Comparison of ENCODE assay signal across 1 cellular context in the genomic region with DNA sequence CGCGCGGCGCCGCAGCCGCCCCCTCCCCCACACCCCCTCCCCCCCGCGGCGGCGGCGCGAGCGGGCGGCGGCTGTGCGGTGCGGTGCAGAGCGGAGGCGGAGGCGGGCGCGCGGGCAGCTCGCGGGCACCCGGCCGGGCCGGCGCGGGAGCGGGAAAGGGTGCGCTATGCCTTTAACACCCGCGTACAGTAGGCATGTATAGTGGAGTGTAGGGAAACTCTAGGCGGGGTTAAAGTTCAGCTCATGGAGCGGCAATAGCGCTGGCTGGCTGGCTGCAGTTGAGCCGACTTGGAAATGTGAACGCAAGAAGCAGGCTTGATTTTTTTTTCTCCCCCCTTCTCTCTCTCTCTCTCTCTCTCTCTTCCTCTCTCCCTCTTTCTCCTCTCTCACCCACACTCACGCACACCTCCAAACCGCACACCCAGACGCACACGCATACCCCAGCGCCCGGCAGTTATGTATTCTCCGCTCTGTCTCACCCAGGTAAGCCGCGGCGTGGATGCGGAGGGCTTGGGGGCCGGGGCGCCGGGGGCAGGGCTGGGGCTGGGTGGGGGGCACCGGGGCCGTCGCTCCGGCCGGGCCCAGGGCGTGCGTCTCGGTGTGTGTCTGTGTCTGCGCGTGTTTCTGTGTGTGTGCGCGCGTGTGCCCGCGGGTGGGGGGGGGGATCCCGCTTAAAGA.
A peak's percentile ranks its signal among the peaks of the same experiment; 100 is the strongest.
TF ChIP-seq lines count a peak whose summit lies in the region.

A gene (plus strand): TSS at position 226 of the 678 bp plus-strand sequence.

TF ChIP-seq in HepG2, 621 proteins besides CTCF, POLR2A, EP300 and RAD21 (continued from another document and continues in another):
- TF ChIP-seq, protein P1, sequence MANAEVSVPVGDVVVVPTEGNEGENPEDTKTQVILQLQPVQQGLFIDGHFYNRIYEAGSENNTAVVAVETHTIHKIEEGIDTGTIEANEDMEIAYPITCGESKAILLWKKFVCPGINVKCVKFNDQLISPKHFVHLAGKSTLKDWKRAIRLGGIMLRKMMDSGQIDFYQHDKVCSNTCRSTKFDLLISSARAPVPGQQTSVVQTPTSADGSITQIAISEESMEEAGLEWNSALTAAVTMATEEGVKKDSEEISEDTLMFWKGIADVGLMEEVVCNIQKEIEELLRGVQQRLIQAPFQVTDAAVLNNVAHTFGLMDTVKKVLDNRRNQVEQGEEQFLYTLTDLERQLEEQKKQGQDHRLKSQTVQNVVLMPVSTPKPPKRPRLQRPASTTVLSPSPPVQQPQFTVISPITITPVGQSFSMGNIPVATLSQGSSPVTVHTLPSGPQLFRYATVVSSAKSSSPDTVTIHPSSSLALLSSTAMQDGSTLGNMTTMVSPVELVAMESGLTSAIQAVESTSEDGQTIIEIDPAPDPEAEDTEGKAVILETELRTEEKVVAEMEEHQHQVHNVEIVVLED (CRISPR knock-in tag; IDR thresholded peaks at IDR 0.05; ENCODE audit: borderline replicate concordance), result no peak
- TF ChIP-seq, protein P2, sequence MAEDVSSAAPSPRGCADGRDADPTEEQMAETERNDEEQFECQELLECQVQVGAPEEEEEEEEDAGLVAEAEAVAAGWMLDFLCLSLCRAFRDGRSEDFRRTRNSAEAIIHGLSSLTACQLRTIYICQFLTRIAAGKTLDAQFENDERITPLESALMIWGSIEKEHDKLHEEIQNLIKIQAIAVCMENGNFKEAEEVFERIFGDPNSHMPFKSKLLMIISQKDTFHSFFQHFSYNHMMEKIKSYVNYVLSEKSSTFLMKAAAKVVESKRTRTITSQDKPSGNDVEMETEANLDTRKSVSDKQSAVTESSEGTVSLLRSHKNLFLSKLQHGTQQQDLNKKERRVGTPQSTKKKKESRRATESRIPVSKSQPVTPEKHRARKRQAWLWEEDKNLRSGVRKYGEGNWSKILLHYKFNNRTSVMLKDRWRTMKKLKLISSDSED (CRISPR knock-in tag; IDR thresholded peaks at IDR 0.05), result no peak
- TF ChIP-seq, protein P3, sequence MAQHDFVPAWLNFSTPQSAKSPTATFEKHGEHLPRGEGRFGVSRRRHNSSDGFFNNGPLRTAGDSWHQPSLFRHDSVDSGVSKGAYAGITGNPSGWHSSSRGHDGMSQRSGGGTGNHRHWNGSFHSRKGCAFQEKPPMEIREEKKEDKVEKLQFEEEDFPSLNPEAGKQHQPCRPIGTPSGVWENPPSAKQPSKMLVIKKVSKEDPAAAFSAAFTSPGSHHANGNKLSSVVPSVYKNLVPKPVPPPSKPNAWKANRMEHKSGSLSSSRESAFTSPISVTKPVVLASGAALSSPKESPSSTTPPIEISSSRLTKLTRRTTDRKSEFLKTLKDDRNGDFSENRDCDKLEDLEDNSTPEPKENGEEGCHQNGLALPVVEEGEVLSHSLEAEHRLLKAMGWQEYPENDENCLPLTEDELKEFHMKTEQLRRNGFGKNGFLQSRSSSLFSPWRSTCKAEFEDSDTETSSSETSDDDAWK (CRISPR knock-in tag; IDR thresholded peaks at IDR 0.05), result no peak
- no peak for TF ChIP-seq NFKBIZ (CRISPR knock-in tag; IDR thresholded peaks at IDR 0.05)
- TF ChIP-seq, protein P4, sequence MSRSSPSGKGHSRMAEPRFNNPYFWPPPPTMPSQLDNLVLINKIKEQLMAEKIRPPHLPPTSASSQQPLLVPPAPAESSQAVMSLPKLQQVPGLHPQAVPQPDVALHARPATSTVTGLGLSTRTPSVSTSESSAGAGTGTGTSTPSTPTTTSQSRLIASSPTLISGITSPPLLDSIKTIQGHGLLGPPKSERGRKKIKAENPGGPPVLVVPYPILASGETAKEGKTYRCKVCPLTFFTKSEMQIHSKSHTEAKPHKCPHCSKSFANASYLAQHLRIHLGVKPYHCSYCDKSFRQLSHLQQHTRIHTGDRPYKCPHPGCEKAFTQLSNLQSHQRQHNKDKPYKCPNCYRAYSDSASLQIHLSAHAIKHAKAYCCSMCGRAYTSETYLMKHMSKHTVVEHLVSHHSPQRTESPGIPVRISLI (CRISPR knock-in tag; IDR thresholded peaks at IDR 0.05; ENCODE audit: borderline replicate concordance), result 0 out of 2 replicates have a peak, but pooled peaks have one; percentile 18
- TF ChIP-seq GATAD2A (CRISPR knock-in tag; IDR thresholded peaks at IDR 0.05), result no peak
- TF ChIP-seq PITX1 (CRISPR knock-in tag; IDR thresholded peaks at IDR 0.05), result no peak
- TF ChIP-seq, protein P5, sequence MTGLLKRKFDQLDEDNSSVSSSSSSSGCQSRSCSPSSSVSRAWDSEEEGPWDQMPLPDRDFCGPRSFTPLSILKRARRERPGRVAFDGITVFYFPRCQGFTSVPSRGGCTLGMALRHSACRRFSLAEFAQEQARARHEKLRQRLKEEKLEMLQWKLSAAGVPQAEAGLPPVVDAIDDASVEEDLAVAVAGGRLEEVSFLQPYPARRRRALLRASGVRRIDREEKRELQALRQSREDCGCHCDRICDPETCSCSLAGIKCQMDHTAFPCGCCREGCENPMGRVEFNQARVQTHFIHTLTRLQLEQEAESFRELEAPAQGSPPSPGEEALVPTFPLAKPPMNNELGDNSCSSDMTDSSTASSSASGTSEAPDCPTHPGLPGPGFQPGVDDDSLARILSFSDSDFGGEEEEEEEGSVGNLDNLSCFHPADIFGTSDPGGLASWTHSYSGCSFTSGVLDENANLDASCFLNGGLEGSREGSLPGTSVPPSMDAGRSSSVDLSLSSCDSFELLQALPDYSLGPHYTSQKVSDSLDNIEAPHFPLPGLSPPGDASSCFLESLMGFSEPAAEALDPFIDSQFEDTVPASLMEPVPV (CRISPR knock-in tag; IDR thresholded peaks at IDR 0.05), result no peak
- TF ChIP-seq, protein P6, sequence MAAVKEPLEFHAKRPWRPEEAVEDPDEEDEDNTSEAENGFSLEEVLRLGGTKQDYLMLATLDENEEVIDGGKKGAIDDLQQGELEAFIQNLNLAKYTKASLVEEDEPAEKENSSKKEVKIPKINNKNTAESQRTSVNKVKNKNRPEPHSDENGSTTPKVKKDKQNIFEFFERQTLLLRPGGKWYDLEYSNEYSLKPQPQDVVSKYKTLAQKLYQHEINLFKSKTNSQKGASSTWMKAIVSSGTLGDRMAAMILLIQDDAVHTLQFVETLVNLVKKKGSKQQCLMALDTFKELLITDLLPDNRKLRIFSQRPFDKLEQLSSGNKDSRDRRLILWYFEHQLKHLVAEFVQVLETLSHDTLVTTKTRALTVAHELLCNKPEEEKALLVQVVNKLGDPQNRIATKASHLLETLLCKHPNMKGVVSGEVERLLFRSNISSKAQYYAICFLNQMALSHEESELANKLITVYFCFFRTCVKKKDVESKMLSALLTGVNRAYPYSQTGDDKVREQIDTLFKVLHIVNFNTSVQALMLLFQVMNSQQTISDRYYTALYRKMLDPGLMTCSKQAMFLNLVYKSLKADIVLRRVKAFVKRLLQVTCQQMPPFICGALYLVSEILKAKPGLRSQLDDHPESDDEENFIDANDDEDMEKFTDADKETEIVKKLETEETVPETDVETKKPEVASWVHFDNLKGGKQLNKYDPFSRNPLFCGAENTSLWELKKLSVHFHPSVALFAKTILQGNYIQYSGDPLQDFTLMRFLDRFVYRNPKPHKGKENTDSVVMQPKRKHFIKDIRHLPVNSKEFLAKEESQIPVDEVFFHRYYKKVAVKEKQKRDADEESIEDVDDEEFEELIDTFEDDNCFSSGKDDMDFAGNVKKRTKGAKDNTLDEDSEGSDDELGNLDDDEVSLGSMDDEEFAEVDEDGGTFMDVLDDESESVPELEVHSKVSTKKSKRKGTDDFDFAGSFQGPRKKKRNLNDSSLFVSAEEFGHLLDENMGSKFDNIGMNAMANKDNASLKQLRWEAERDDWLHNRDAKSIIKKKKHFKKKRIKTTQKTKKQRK (IDR thresholded peaks at IDR 0.05; ENCODE audit: low read length), result no peak
- no peak for TF ChIP-seq ZBTB20 (CRISPR knock-in tag; IDR thresholded peaks at IDR 0.05; ENCODE audit: borderline replicate concordance, low read depth)
- TF ChIP-seq STAT5B (CRISPR knock-in tag; IDR thresholded peaks at IDR 0.05), result no peak
- TF ChIP-seq SP1 (IDR thresholded peaks at IDR 0.05), result no peak
- TF ChIP-seq SP1 (CRISPR knock-in tag; IDR thresholded peaks at IDR 0.05), result no peak
- TF ChIP-seq ZBTB8A (CRISPR knock-in tag; IDR thresholded peaks at IDR 0.05; ENCODE audit: borderline replicate concordance, low read depth), result no peak
- TF ChIP-seq ZNF296 (CRISPR knock-in tag; conservative IDR thresholded peaks at IDR 0.05), result no peak
- TF ChIP-seq, protein P7, sequence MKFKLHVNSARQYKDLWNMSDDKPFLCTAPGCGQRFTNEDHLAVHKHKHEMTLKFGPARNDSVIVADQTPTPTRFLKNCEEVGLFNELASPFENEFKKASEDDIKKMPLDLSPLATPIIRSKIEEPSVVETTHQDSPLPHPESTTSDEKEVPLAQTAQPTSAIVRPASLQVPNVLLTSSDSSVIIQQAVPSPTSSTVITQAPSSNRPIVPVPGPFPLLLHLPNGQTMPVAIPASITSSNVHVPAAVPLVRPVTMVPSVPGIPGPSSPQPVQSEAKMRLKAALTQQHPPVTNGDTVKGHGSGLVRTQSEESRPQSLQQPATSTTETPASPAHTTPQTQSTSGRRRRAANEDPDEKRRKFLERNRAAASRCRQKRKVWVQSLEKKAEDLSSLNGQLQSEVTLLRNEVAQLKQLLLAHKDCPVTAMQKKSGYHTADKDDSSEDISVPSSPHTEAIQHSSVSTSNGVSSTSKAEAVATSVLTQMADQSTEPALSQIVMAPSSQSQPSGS (CRISPR knock-in tag; IDR thresholded peaks at IDR 0.05), result no peak
- TF ChIP-seq ZBTB1 (CRISPR knock-in tag; IDR thresholded peaks at IDR 0.05; ENCODE audit: borderline replicate concordance), result no peak
- no peak for TF ChIP-seq POLR2AphosphoS2 (IDR thresholded peaks at IDR 0.05; ENCODE audit: low read depth, low read length)
- TF ChIP-seq FOXA1 (IDR thresholded peaks at IDR 0.05), result no peak
- TF ChIP-seq FOXA1 (CRISPR knock-in tag; IDR thresholded peaks at IDR 0.05), result no peak
- no peak for TF ChIP-seq ZIK1 (CRISPR knock-in tag; IDR thresholded peaks at IDR 0.05; ENCODE audit: borderline replicate concordance, low read depth)
- no peak for TF ChIP-seq BORCS8-MEF2B (CRISPR knock-in tag; IDR thresholded peaks at IDR 0.05)
- TF ChIP-seq, protein P8, sequence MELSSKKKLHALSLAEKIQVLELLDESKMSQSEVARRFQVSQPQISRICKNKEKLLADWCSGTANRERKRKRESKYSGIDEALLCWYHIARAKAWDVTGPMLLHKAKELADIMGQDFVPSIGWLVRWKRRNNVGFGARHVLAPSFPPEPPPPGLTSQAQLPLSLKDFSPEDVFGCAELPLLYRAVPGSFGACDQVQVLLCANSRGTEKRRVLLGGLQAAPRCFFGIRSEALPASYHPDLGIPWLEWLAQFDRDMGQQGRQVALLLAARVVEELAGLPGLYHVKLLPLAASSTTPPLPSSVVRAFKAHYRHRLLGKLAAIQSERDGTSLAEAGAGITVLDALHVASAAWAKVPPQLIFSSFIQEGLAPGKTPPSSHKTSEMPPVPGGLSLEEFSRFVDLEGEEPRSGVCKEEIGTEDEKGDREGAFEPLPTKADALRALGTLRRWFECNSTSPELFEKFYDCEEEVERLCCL (CRISPR knock-in tag; IDR thresholded peaks at IDR 0.05; ENCODE audit: borderline replicate concordance), result no peak
- TF ChIP-seq ZFY (CRISPR knock-in tag; IDR thresholded peaks at IDR 0.05), result 0 out of 2 replicates have a peak, but pooled peaks have one; percentile 31
- 0 out of 2 replicates have a peak, but pooled peaks have one; percentile 57 for TF ChIP-seq ZKSCAN1 (IDR thresholded peaks at IDR 0.05; ENCODE audit: low read length)
- no peak for TF ChIP-seq NFRKB (IDR thresholded peaks at IDR 0.05)
- no peak for TF ChIP-seq HMGA1 (CRISPR knock-in tag; conservative IDR thresholded peaks at IDR 0.05)
- TF ChIP-seq SMC3 (IDR thresholded peaks at IDR 0.05; ENCODE audit: low read length), result no peak
- TF ChIP-seq POLR2G (IDR thresholded peaks at IDR 0.05; ENCODE audit: low read depth, low read length), result peak; percentile 79
- TF ChIP-seq, protein P9, sequence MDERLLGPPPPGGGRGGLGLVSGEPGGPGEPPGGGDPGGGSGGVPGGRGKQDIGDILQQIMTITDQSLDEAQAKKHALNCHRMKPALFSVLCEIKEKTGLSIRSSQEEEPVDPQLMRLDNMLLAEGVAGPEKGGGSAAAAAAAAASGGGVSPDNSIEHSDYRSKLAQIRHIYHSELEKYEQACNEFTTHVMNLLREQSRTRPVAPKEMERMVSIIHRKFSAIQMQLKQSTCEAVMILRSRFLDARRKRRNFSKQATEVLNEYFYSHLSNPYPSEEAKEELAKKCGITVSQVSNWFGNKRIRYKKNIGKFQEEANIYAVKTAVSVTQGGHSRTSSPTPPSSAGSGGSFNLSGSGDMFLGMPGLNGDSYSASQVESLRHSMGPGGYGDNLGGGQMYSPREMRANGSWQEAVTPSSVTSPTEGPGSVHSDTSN (CRISPR knock-in tag; IDR thresholded peaks at IDR 0.05), result no peak
- TF ChIP-seq, protein P10, sequence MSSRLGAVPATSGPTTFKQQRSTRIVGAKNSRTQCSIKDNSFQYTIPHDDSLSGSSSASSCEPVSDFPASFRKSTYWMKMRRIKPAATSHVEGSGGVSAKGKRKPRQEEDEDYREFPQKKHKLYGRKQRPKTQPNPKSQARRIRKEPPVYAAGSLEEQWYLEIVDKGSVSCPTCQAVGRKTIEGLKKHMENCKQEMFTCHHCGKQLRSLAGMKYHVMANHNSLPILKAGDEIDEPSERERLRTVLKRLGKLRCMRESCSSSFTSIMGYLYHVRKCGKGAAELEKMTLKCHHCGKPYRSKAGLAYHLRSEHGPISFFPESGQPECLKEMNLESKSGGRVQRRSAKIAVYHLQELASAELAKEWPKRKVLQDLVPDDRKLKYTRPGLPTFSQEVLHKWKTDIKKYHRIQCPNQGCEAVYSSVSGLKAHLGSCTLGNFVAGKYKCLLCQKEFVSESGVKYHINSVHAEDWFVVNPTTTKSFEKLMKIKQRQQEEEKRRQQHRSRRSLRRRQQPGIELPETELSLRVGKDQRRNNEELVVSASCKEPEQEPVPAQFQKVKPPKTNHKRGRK (CRISPR knock-in tag; IDR thresholded peaks at IDR 0.05), result no peak
- TF ChIP-seq MIXL1 (CRISPR knock-in tag; IDR thresholded peaks at IDR 0.05), result no peak
- TF ChIP-seq FOXA3 (CRISPR knock-in tag; IDR thresholded peaks at IDR 0.05), result no peak
- no peak for TF ChIP-seq HNRNPL (IDR thresholded peaks at IDR 0.05; ENCODE audit: low read depth, low read length)
- no peak for TF ChIP-seq PRPF4 (IDR thresholded peaks at IDR 0.05; ENCODE audit: low read depth, low read length, poor library complexity, severe bottlenecking)
- 0 out of 2 replicates have a peak, but pooled peaks have one; percentile 29 for TF ChIP-seq ZNF605 (CRISPR knock-in tag; IDR thresholded peaks at IDR 0.05)
- peak; percentile 28; the same call in 1 of the 2 replicates for TF ChIP-seq PHF8 (CRISPR knock-in tag; IDR thresholded peaks at IDR 0.05)
- TF ChIP-seq EEA1 (CRISPR knock-in tag; IDR thresholded peaks at IDR 0.05; ENCODE audit: borderline replicate concordance), result no peak
- TF ChIP-seq ZNF124 (CRISPR knock-in tag; IDR thresholded peaks at IDR 0.05), result no peak
- TF ChIP-seq, protein P11, sequence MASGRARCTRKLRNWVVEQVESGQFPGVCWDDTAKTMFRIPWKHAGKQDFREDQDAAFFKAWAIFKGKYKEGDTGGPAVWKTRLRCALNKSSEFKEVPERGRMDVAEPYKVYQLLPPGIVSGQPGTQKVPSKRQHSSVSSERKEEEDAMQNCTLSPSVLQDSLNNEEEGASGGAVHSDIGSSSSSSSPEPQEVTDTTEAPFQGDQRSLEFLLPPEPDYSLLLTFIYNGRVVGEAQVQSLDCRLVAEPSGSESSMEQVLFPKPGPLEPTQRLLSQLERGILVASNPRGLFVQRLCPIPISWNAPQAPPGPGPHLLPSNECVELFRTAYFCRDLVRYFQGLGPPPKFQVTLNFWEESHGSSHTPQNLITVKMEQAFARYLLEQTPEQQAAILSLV (CRISPR knock-in tag; IDR thresholded peaks at IDR 0.05; ENCODE audit: borderline replicate concordance), result peak; percentile 23; the same call in 1 of the 2 replicates
- TF ChIP-seq, protein P12, sequence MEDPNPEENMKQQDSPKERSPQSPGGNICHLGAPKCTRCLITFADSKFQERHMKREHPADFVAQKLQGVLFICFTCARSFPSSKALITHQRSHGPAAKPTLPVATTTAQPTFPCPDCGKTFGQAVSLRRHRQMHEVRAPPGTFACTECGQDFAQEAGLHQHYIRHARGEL (CRISPR knock-in tag; IDR thresholded peaks at IDR 0.05), result no peak
